Comparison of ENCODE assay signal across 14 cellular contexts in genomic region chr3:118810499-118811035, GRCh38.
DNase-seq lines count a peak whose midpoint lies in the region; ATAC-seq, FAIRE-seq and TF ChIP-seq lines count a peak whose summit lies in the region.
"Had no signal": no experiment of that assay in that cellular context is flagged by ENCODE, and none has a peak within 500 bp of the region (broad histone marks: within the 10 kb centered on the region; RNA-seq: fewer than 3 reads in every experiment).

No MANE protein-coding gene starts in this region.

- no peaks in the 10 kb centered on the region for H4K20me1 ChIP-seq in PC-3 (ENCODE audit: low read length)

- FAIRE-seq in GM18507 (lab: Jason Lieb, UNC): peak; percentile 70
- FAIRE-seq: small intestine had no signal

- CTCF ChIA-PET in PC-3 (lab: Charles Lee): no interaction called here

- BruUV-seq in PC-3 (replicated peaks; lab: Mats Ljungman, UMichigan): no TSS peak

- peak overlapping the region; percentile 30; the same call in 1 of the 2 replicates for H3K9ac ChIP-seq in PC-3 (ENCODE audit: low read length)

- H3K9me2 ChIP-seq in PC-3 (replicated peaks; ENCODE audit: low read length): no peaks in the 10 kb centered on the region

- peak overlapping the region; percentile 43; the same call in 1 of the 2 replicates for H3K4me3 ChIP-seq in PC-3 (ENCODE audit: low read length)
- H3K4me3 ChIP-seq in upper lobe of right lung: no peak overlapping the region
- H3K4me3 ChIP-seq: dorsolateral prefrontal cortex had no signal

- no peaks in the 10 kb centered on the region for H3F3A ChIP-seq in PC-3 (ENCODE audit: low read length, unreplicated experiment)

- H3K9me3 ChIP-seq in PC-3 (ENCODE audit: low read length): no peaks in the 10 kb centered on the region
- H3K9me3 ChIP-seq in upper lobe of right lung: no peaks in the 10 kb centered on the region

- no peak for DNase-seq in GM18507 (ENCODE audit: extremely low spot score, insufficient read length, low read depth)
- peak; percentile 43 for DNase-seq in PC-3
- DNase-seq in upper lobe of right lung: no peak
- DNase-seq in NCI-H128 (lab: John Stamatoyannopoulos, UW; ENCODE audit: unreplicated experiment): no peak
- no peak for DNase-seq in COLO668 (lab: John Stamatoyannopoulos, UW; ENCODE audit: unreplicated experiment)
- DNase-seq: C1 segment of cervical spinal cord, dorsolateral prefrontal cortex, foreskin melanocyte, left colon, NCI-H2081 treated with DMSO at 0.1 percent for 48 hours, small intestine had no signal

- peaks cover 18% of the 10 kb centered on the region for H3K27me3 ChIP-seq in PC-3 (ENCODE audit: low read length)
- peaks cover 7% of the 10 kb centered on the region for H3K27me3 ChIP-seq in upper lobe of right lung

- ATAC-seq in GM21360 (IDR thresholded peaks at IDR 0.05; ENCODE audit: unreplicated experiment) (peak; percentile 35), HG02885 (IDR thresholded peaks at IDR 0.05; ENCODE audit: poor library complexity, unreplicated experiment) (peak; percentile 32), PC-3 (no peak), HG03571 (IDR thresholded peaks at IDR 0.05; ENCODE audit: unreplicated experiment) (no peak), upper lobe of right lung (no peak)
- ATAC-seq: left colon had no signal

- TF ChIP-seq CTCF in PC-3 (conservative IDR thresholded peaks at IDR 0.05; ENCODE audit: low read depth, low read length): no peak
- TF ChIP-seq CTCF in upper lobe of right lung (IDR thresholded peaks at IDR 0.05): no peak

- H2AFZ ChIP-seq in PC-3 (ENCODE audit: low read length): peak overlapping the region; percentile 14

- H3K27ac ChIP-seq in PC-3 (ENCODE audit: low read length) (no peak overlapping the region), upper lobe of right lung (no peak overlapping the region)
- H3K27ac ChIP-seq: dorsolateral prefrontal cortex had no signal

- POLR2A ChIA-PET in PC-3 (lab: Charles Lee; ENCODE audit: unreplicated experiment): no interaction called here

- 0 out of 2 replicates have a peak, but pooled peaks cover 3% of the 10 kb centered on the region for H3K79me2 ChIP-seq in PC-3 (ENCODE audit: low read length)

- no peaks in the 10 kb centered on the region for H3K36me3 ChIP-seq in PC-3 (ENCODE audit: low read depth, low read length)
- no peaks in the 10 kb centered on the region for H3K36me3 ChIP-seq in upper lobe of right lung

- no peaks in the 10 kb centered on the region for H3K4me1 ChIP-seq in PC-3 (ENCODE audit: insufficient read depth, low read length)
- H3K4me1 ChIP-seq in upper lobe of right lung: no peaks in the 10 kb centered on the region

- H3K4me2 ChIP-seq in PC-3 (ENCODE audit: low read length): no peak overlapping the region

- intact Hi-C loops in PC-3 (cut with micrococcal nuclease) (no loop called here), upper lobe of right lung (cut with DNase I) (no loop called here)

Comparison
In these comparisons a context has a peak if more than half of its experiments do, and no peak if none do; other contexts are left out.
1. ATAC-seq: peak in GM21360 (single experiment) and HG02885 (single experiment); none in PC-3 (single experiment), HG03571 (single experiment) and upper lobe of right lung (single experiment).